ENCODE assay signal across 8 cellular contexts in the genomic region with DNA sequence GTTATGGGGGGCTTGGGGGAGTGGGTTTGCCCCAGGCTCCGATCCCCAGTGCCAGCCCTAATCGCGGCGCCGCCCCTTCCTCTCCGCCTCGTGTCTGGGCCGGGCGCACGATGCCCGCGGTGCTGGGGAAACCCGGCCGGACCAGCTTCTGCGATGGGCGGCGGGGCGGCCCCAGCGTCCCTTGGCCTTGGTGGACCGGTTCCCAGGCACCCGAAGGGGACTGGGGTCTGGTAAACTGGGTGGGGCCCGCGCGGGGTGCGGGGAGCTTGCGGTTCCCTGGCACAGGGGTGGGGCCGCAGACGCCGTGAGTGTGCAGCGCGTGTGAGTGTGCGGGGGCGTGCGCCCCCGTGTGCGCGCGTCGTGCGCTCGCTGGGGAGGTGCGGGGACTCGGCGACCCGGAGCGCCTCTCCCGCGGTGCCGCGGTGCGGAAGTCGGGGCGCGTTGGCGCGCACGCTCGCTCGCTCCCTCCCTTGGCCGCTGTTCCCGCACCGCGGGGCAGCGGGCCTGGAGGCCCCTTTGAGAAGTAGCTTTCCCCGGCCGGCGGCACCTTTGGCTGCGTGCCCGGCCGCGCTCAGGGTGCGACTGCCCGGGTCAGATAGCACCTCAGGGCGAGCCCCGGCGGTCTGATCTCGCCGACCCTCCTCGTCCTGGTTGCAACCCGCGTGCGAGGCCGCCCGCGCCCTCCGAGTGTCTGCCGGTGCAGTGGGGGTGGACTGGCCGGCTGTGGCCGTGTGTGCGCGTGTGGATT. TPM values are rescaled to one million over a fixed set of nuclear protein-coding genes. Genes with fewer than 3 reads are reported as not detected.
A peak's percentile ranks its signal among the peaks of the same experiment; 100 is the strongest.
DNase-seq lines count a peak whose midpoint lies in the region; ATAC-seq and TF ChIP-seq lines count a peak whose summit lies in the region.

No MANE protein-coding gene starts in this region.

- H3K27ac Mint-ChIP-seq in CD8-positive, alpha-beta memory T cell, result peak overlapping the region in 6 of 8 donors; percentile 50 to 87 (median 66)
- H3K27ac Mint-ChIP-seq in neural crest cell (ENCODE audit: unreplicated experiment), result peak overlapping the region; percentile 96

- no peaks in the 10 kb centered on the region for H3F3A ChIP-seq in PC-9 (ENCODE audit: insufficient read depth, low read depth)

- H3K36me3 ChIP-seq in CD8-positive, alpha-beta memory T cell (ENCODE audit: insufficient read depth, low read length), result no peaks in the 10 kb centered on the region
- H3K36me3 ChIP-seq in PC-9 (ENCODE audit: low read depth), result peaks cover 3% of the 10 kb centered on the region; the same call in 1 of the 2 replicates
- H3K36me3 ChIP-seq in stomach smooth muscle (ENCODE audit: control insufficient read depth in 2 of 2, insufficient read depth in 2 of 2, low read length in 2 of 2), result no peaks in the 10 kb centered on the region

- POLR2A ChIA-PET in CD8-positive, alpha-beta memory T cell (lab: Charles Lee), result interaction anchor here (0.7 to 1.0 kb wide), 2 partner anchors 139 to 492 kb away, joined by 3 to 11 read pairs; partner anchors contain the start of genes GIN1 and PPIP5K2
- POLR2A ChIA-PET in PC-9 (lab: Charles Lee; ENCODE audit: unreplicated experiment), result interaction anchor here (0.5 to 0.8 kb wide), 8 partner anchors 7 to 503 kb away, joined by 3 to 17 read pairs (median 8); partner anchors contain the start of gene GIN1

- peak overlapping the region; percentile 82 to 95 (median 91) for H3K4me3 Mint-ChIP-seq in CD8-positive, alpha-beta memory T cell
- peak overlapping the region; percentile 95 for H3K4me3 Mint-ChIP-seq in neural crest cell

- TF ChIP-seq CTCF in PC-9 (conservative IDR thresholded peaks at IDR 0.05), result no peak
- TF ChIP-seq CTCF in fibroblast of pulmonary artery (IDR thresholded peaks at IDR 0.05; ENCODE audit: low read length, missing control alignments), result no peak
- no peak for TF ChIP-seq CTCF in neural crest cell (conservative IDR thresholded peaks at IDR 0.05)

- BruUV-seq in PC-9 (replicated peaks; lab: Mats Ljungman, UMichigan), result no TSS peak

- H3K27ac ChIP-seq in CD8-positive, alpha-beta memory T cell (ENCODE audit: low read depth, low read length), result peak overlapping the region; percentile 62
- H3K27ac ChIP-seq in PC-9, result peak overlapping the region; percentile 73
- H3K27ac ChIP-seq in stomach smooth muscle (ENCODE audit: low read length), result no peak overlapping the region

- H3K4me1 ChIP-seq in CD8-positive, alpha-beta memory T cell (ENCODE audit: insufficient read depth, low read length), result peaks cover 4% of the 10 kb centered on the region
- H3K4me1 ChIP-seq in PC-9 (replicated peaks; ENCODE audit: insufficient read depth) (peaks cover 35% of the 10 kb centered on the region), stomach smooth muscle (ENCODE audit: control insufficient read depth, insufficient read depth, low read length) (no peaks in the 10 kb centered on the region)

- no peaks in the 10 kb centered on the region for H3K9me2 ChIP-seq in PC-9 (ENCODE audit: insufficient read depth)

- H3K4me1 Mint-ChIP-seq in CD8-positive, alpha-beta memory T cell, result peaks cover 15 to 32% (median 24%) of the 10 kb centered on the region in 3 donors
- peaks cover 64% of the 10 kb centered on the region for H3K4me1 Mint-ChIP-seq in neural crest cell

- ATAC-seq in GM19397 (IDR thresholded peaks at IDR 0.05; ENCODE audit: unreplicated experiment), result peak; percentile 39
- peak; percentile 33 for ATAC-seq in HG03520 (IDR thresholded peaks at IDR 0.05; ENCODE audit: unreplicated experiment)

- H3K9me3 ChIP-seq in CD8-positive, alpha-beta memory T cell (ENCODE audit: low read length), result no peaks in the 10 kb centered on the region
- 0 out of 2 replicates have a peak, but pooled peaks cover 6% of the 10 kb centered on the region for H3K9me3 ChIP-seq in PC-9 (ENCODE audit: insufficient read depth, low read depth)
- no peaks in the 10 kb centered on the region for H3K9me3 ChIP-seq in stomach smooth muscle (ENCODE audit: control insufficient read depth in 2 of 2, low read length in 2 of 2)

- peaks cover 5 to 18% of the 10 kb centered on the region in 2 donors for H3K27me3 Mint-ChIP-seq in CD8-positive, alpha-beta memory T cell
- no peaks in the 10 kb centered on the region for H3K27me3 Mint-ChIP-seq in neural crest cell (ENCODE audit: low read depth)

- peak overlapping the region; percentile 78 for H3K4me2 ChIP-seq in PC-9

- peak overlapping the region; percentile 70 for H3K4me3 ChIP-seq in CD8-positive, alpha-beta memory T cell (ENCODE audit: low read length)
- H3K4me3 ChIP-seq in PC-9 (peak overlapping the region; percentile 90), fibroblast of pulmonary artery (replicated peaks; ENCODE audit: low read depth, low read length) (peak overlapping the region; percentile 77), stomach smooth muscle (ENCODE audit: low read length in 2 of 2) (peak overlapping the region; percentile 85 to 88)

- peak; percentile 38 to 76 (median 59) for DNase-seq in CD8-positive, alpha-beta memory T cell
- DNase-seq in PC-9 (peak; percentile 41 to 70), activated T-helper 1 cell treated with Interleukin-2 at 50 U/mL for 16 hours (ENCODE audit: low read depth) (peak; percentile 57), fibroblast of pulmonary artery (ENCODE audit: low read depth) (peak; percentile 26), neural crest cell (ENCODE audit: low read depth, low spot score) (peak; percentile 32)

- peaks cover 0 to 2% (median 0%) of the 10 kb centered on the region in 3 donors for H3K36me3 Mint-ChIP-seq in CD8-positive, alpha-beta memory T cell
- no peaks in the 10 kb centered on the region for H3K36me3 Mint-ChIP-seq in neural crest cell (ENCODE audit: low read depth)

- no peaks in the 10 kb centered on the region for H3K27me3 ChIP-seq in CD8-positive, alpha-beta memory T cell (ENCODE audit: insufficient read depth, low read length, poor library complexity, severe bottlenecking)
- H3K27me3 ChIP-seq in PC-9 (ENCODE audit: insufficient read depth, low read depth), result no peaks in the 10 kb centered on the region
- H3K27me3 ChIP-seq in stomach smooth muscle (ENCODE audit: control insufficient read depth in 1 of 2, insufficient read depth in 2 of 2, low read length in 2 of 2), result no peaks in the 10 kb centered on the region

- CTCF ChIA-PET in CD8-positive, alpha-beta memory T cell (lab: Charles Lee), result interaction anchor here (0.9 to 2.0 kb wide), 6 partner anchors 11 to 35 kb away, joined by 3 to 8 read pairs (median 4); no protein-coding TSS in a partner anchor
- CTCF ChIA-PET in PC-9 (lab: Charles Lee), result interaction anchor here (0.5 to 0.7 kb wide), 6 partner anchors 188 to 1910 kb away, joined by 3 to 16 read pairs (median 6); no protein-coding TSS in a partner anchor

- no peaks in the 10 kb centered on the region for H3K9me3 Mint-ChIP-seq in CD8-positive, alpha-beta memory T cell
- no peaks in the 10 kb centered on the region for H3K9me3 Mint-ChIP-seq in neural crest cell

- intact Hi-C loops in PC-9 (cut with micrococcal nuclease; ENCODE audit: unreplicated experiment), result loop anchor here (1.0 kb wide), 2 partner anchors 139 to 216 kb away; partner anchors contain the start of genes GIN1 and PPIP5K2

- H4K20me1 ChIP-seq in PC-9 (ENCODE audit: insufficient read depth), result no peaks in the 10 kb centered on the region

- peak overlapping the region; percentile 43 to 66 for H3K9ac ChIP-seq in stomach smooth muscle (ENCODE audit: low read length in 2 of 2)

- H2AFZ ChIP-seq in PC-9, result peak overlapping the region; percentile 88

- H3K79me2 ChIP-seq in PC-9 (ENCODE audit: low read depth), result peaks cover 50% of the 10 kb centered on the region

RNA-seq across cellular contexts. Expression of gene MACIR, which starts 0.6 kb away (rescaled TPM):
- 10 to 100 TPM in 1 of 2 experiments, 1 to 10 TPM in 1; 9.9 to 10.5 TPM for total RNA-seq in CD8-positive, alpha-beta memory T cell
- 2.8 TPM for polyA plus RNA-seq in CD8-positive, alpha-beta memory T cell
- total RNA-seq in PC-9 (2021) (21.0 and 28.4 TPM in 2 replicates), neural crest cell (25.7 and 27.2 TPM in 2 replicates)
